In genomic region chr9:112380771-112381181, GRCh38 we compare ENCODE assay signal across 8 cellular contexts. TPM values are rescaled to one million over a fixed set of nuclear protein-coding genes. Genes with fewer than 3 reads are reported as not detected.
DNase-seq lines count a peak whose midpoint lies in the region; ATAC-seq and TF ChIP-seq lines count a peak whose summit lies in the region.

No MANE protein-coding gene starts in this region.

- ATAC-seq in HG02678 (IDR thresholded peaks at IDR 0.05; ENCODE audit: unreplicated experiment) (no peak), GM18868 (IDR thresholded peaks at IDR 0.05; ENCODE audit: unreplicated experiment) (no peak)

- H3K4me1 Mint-ChIP-seq in activated CD4-positive, alpha-beta memory T cell treated with anti-CD3 and anti-CD28 coated beads for 36 hours (ENCODE audit: low read depth), result peaks cover 40% of the 10 kb centered on the region

- peak overlapping the region; percentile 98 for H3K27ac Mint-ChIP-seq in activated CD4-positive, alpha-beta memory T cell treated with anti-CD3 and anti-CD28 coated beads for 36 hours

- peak overlapping the region; percentile 97 for H3K4me3 Mint-ChIP-seq in activated CD4-positive, alpha-beta memory T cell treated with anti-CD3 and anti-CD28 coated beads for 36 hours

- no peaks in the 10 kb centered on the region for H3K36me3 Mint-ChIP-seq in activated CD4-positive, alpha-beta memory T cell treated with anti-CD3 and anti-CD28 coated beads for 36 hours

- TF ChIP-seq CTCF in BE2C (IDR thresholded peaks at IDR 0.05; ENCODE audit: low read depth, low read length) (no peak), HEK293 (tag by site-specific recombination; IDR thresholded peaks at IDR 0.05) (no peak), retinal pigment epithelial cell (conservative IDR thresholded peaks at IDR 0.05; ENCODE audit: low read depth, low read length) (no peak)

- no peaks in the 10 kb centered on the region for H3K27me3 ChIP-seq in BE2C

- H3K4me1 ChIP-seq in BE2C (no peaks in the 10 kb centered on the region), HEK293 (ENCODE audit: control insufficient read depth, insufficient read depth, low read length) (no peaks in the 10 kb centered on the region)

- CTCF ChIA-PET in HEK293 (lab: Yijun Ruan, JAX), result interaction anchor here (1.2 to 5.0 kb wide), 3 partner anchors 19 to 47 kb away, joined by 3 to 25 read pairs (median 4); partner anchors contain the start of gene PTBP3
- CTCF ChIA-PET in activated CD4-positive, alpha-beta memory T cell treated with anti-CD3 and anti-CD28 coated beads for 36 hours (lab: Charles Lee), result interaction anchor here (0.9 to 2.7 kb wide), 3 partner anchors 283 to 339 kb away, joined by 3 to 13 read pairs (median 9); partner anchors contain the start of gene INIP

- no peaks in the 10 kb centered on the region for H3K9me3 ChIP-seq in BE2C
- no peaks in the 10 kb centered on the region for H3K9me3 ChIP-seq in HEK293 (ENCODE audit: control insufficient read depth, insufficient read depth, low read depth, low read length)

- H3K9me3 Mint-ChIP-seq in activated CD4-positive, alpha-beta memory T cell treated with anti-CD3 and anti-CD28 coated beads for 36 hours, result no peaks in the 10 kb centered on the region

- H3K4me3 ChIP-seq in BE2C (ENCODE audit: low read depth, low read length) (peak overlapping the region; percentile 91), HEK293 (ENCODE audit: low read depth, low read length) (peak overlapping the region; percentile 89), retinal pigment epithelial cell (ENCODE audit: low read length) (peak overlapping the region; percentile 92)

- DNase-seq in BE2C, result no peak
- DNase-seq in activated CD4-positive, alpha-beta memory T cell treated with anti-CD3 and anti-CD28 coated beads for 36 hours, result peak; percentile 20
- DNase-seq in globus pallidus (ENCODE audit: low spot score), result peak; percentile 17
- no peak for DNase-seq in retinal pigment epithelial cell (ENCODE audit: low read depth)
- DNase-seq in NCI-H1417 treated with DMSO at 0.1 percent for 48 hours (lab: John Stamatoyannopoulos, UW), result no peak

- no peaks in the 10 kb centered on the region for H3K27me3 Mint-ChIP-seq in activated CD4-positive, alpha-beta memory T cell treated with anti-CD3 and anti-CD28 coated beads for 36 hours

- POLR2A ChIA-PET in HEK293 (lab: Yijun Ruan, JAX), result interaction anchor here (1.3 to 2.5 kb wide), 8 partner anchors 11 to 352 kb away, joined by 3 to 27 read pairs (median 14); partner anchors contain the start of genes INIP, KIAA1958 and PTBP3
- POLR2A ChIA-PET in activated CD4-positive, alpha-beta memory T cell treated with anti-CD3 and anti-CD28 coated beads for 36 hours (lab: Charles Lee), result interaction anchor here (1.0 to 2.0 kb wide), 3 partner anchors 53 to 337 kb away, joined by 3 to 17 read pairs (median 9); partner anchors contain the start of genes INIP and KIAA1958

- intact Hi-C loops in activated CD4-positive, alpha-beta memory T cell treated with anti-CD3 and anti-CD28 coated beads for 36 hours (cut with micrococcal nuclease), result loop anchor here (1.0 kb wide), 1 partner anchor 749 kb away; the partner anchor contains the start of gene DNAJC25

- H3K36me3 ChIP-seq in BE2C (no peaks in the 10 kb centered on the region), HEK293 (ENCODE audit: control insufficient read depth in 2 of 2, insufficient read depth in 1 of 2, low read length in 2 of 2) (no peaks in the 10 kb centered on the region)

- H3K27ac ChIP-seq in HEK293 (ENCODE audit: extremely low read depth, low read depth, low read length), result no peak overlapping the region

TF ChIP-seq in HEK293, 187 proteins besides CTCF, POLR2A, EP300 and RAD21:
- TF ChIP-seq ZNF658 (tag by site-specific recombination; IDR thresholded peaks at IDR 0.05), result no peak
- TF ChIP-seq ZNF239 (tag by site-specific recombination; IDR thresholded peaks at IDR 0.05), result no peak
- peak; percentile 57; the same call in 1 of the 2 replicates for TF ChIP-seq ZSCAN4 (tag by site-specific recombination; IDR thresholded peaks at IDR 0.05)
- TF ChIP-seq MZF1 (tag by site-specific recombination; IDR thresholded peaks at IDR 0.05; ENCODE audit: borderline replicate concordance), result no peak
- TF ChIP-seq ZNF157 (tag by site-specific recombination; IDR thresholded peaks at IDR 0.05), result no peak

RNA-seq across cellular contexts. Expression of gene HSDL2, which starts 0.9 kb away (rescaled TPM):
- polyA plus RNA-seq in BE2C (2012; ENCODE audit: insufficient read depth, insufficient read length, low read depth), result 12.5 TPM
- total RNA-seq in activated CD4-positive, alpha-beta memory T cell treated with anti-CD3 and anti-CD28 coated beads for 36 hours, result 10 to 100 TPM; 24.8 to 26.3 TPM

RNA-seq across cellular contexts. Expression of gene PTBP3, which starts 47.4 kb away (rescaled TPM):
- polyA plus RNA-seq in BE2C (2012; ENCODE audit: insufficient read depth, insufficient read length, low read depth), result 3.9 TPM
- 10 to 100 TPM; 87.2 to 92.3 TPM for total RNA-seq in activated CD4-positive, alpha-beta memory T cell treated with anti-CD3 and anti-CD28 coated beads for 36 hours

Comparison
In these comparisons a context has a peak if more than half of its experiments do, and no peak if none do; other contexts are left out.
1. DNase-seq: peak in activated CD4-positive, alpha-beta memory T cell treated with anti-CD3 and anti-CD28 coated beads for 36 hours (single experiment) and globus pallidus (single experiment); none in BE2C (single experiment), retinal pigment epithelial cell (single experiment) and NCI-H1417 treated with DMSO at 0.1 percent for 48 hours (single experiment).
2. Peak in every context shown above with its lines, with median percentiles within 50 percentile points of each other: H3K4me3 ChIP-seq.